In genomic region chr10:24727811-24728210, GRCh38 we compare ENCODE assay signal across 14 cellular contexts. TPM values are rescaled to one million over a fixed set of nuclear protein-coding genes. Genes with fewer than 3 reads are reported as not detected.
DNase-seq lines count a peak whose midpoint lies in the region; ATAC-seq and TF ChIP-seq lines count a peak whose summit lies in the region.
"Had no signal": no experiment of that assay in that cellular context is flagged by ENCODE, and none has a peak within 500 bp of the region (broad histone marks: within the 10 kb centered on the region; RNA-seq: fewer than 3 reads in every experiment).

No MANE protein-coding gene starts in this region.

- no peak overlapping the region for H3K27ac Mint-ChIP-seq in GM23338
- H3K27ac Mint-ChIP-seq: activated naive CD4-positive, alpha-beta T cell treated with anti-CD3 and anti-CD28 coated beads, Interleukin-2, amount 50 U/mL, for 24 hours; T-helper 2 cell treated with Interferon-gamma antibody and Interleukin-4, amounts not matched to agents 5 μg/mL and 100 μg/mL, for 36 hours had no signal

- peaks cover 7% of the 10 kb centered on the region for H3K27me3 Mint-ChIP-seq in GM23338 (ENCODE audit: insufficient read depth, low read depth, poor library complexity)
- H3K27me3 Mint-ChIP-seq: activated naive CD4-positive, alpha-beta T cell treated with anti-CD3 and anti-CD28 coated beads, Interleukin-2, amount 50 U/mL, for 24 hours had no signal

- 0 out of 2 replicates have a peak, but pooled peaks cover 4% of the 10 kb centered on the region for H3F3A ChIP-seq in GM23338 (replicated peaks; ENCODE audit: low read depth)

- no peaks in the 10 kb centered on the region; the same call in 2 of the 3 replicates for H3K9me3 Mint-ChIP-seq in GM23338
- H3K9me3 Mint-ChIP-seq: activated naive CD4-positive, alpha-beta T cell treated with anti-CD3 and anti-CD28 coated beads, Interleukin-2, amount 50 U/mL, for 24 hours; T-helper 2 cell treated with Interferon-gamma antibody and Interleukin-4, amounts not matched to agents 5 μg/mL and 100 μg/mL, for 36 hours had no signal

- H2AFZ ChIP-seq in GM23338 (peak overlapping the region; percentile 96; the same call in 1 of the 2 replicates), Karpas-422 (ENCODE audit: low read length) (no peak overlapping the region)

- H3K27me3 ChIP-seq in GM23338 (ENCODE audit: insufficient read depth) (peaks cover 9% of the 10 kb centered on the region), kidney epithelial cell (ENCODE audit: control insufficient read depth, insufficient read depth, low read length) (no peaks in the 10 kb centered on the region), Karpas-422 (ENCODE audit: low read length) (no peaks in the 10 kb centered on the region)
- H3K27me3 ChIP-seq: tibial nerve had no signal

- H3K4me1 ChIP-seq in GM23338 (ENCODE audit: insufficient read depth) (peaks cover 15% of the 10 kb centered on the region), Karpas-422 (ENCODE audit: low read length) (peaks cover 12% of the 10 kb centered on the region)

- H3K79me2 ChIP-seq in GM23338 (replicated peaks; ENCODE audit: insufficient read depth), result no peaks in the 10 kb centered on the region
- H3K79me2 ChIP-seq in Karpas-422 (ENCODE audit: low read length), result no peaks in the 10 kb centered on the region

- DNase-seq in CD1c-positive myeloid dendritic cell (ENCODE audit: extremely low spot score) (peak; percentile 23), GM23338 (ENCODE audit: low spot score) (peak; percentile 65), UCSD-AML1 (lab: John Stamatoyannopoulos, UW; ENCODE audit: unreplicated experiment) (peak; percentile 12), kidney epithelial cell (ENCODE audit: low read depth) (no peak), cortex of kidney (lab: John Stamatoyannopoulos, UW) (no peak), SW480 (ENCODE audit: low spot score) (no peak), cerebellum (ENCODE audit: low spot score) (no peak), Karpas-422 (no peak)
- DNase-seq: DMS79 treated with DMSO at 0.1 percent for 48 hours, left ventricle myocardium inferior, NCI-H1694 treated with DMSO at 0.1 percent for 48 hours had no signal

- H3K27ac ChIP-seq in GM23338 (ENCODE audit: low read depth) (no peak overlapping the region), Karpas-422 (ENCODE audit: low read length) (no peak overlapping the region)
- H3K27ac ChIP-seq: left ventricle myocardium inferior, tibial nerve had no signal

- H3K4me2 ChIP-seq in GM23338, result peak overlapping the region; percentile 65
- H3K4me2 ChIP-seq in Karpas-422 (ENCODE audit: low read depth, low read length, poor library complexity, severe bottlenecking), result no peak overlapping the region

- H3K4me1 Mint-ChIP-seq in GM23338, result peaks cover 9% of the 10 kb centered on the region; the same call in 2 of the 3 replicates

- no peak overlapping the region for H3K9ac ChIP-seq in Karpas-422 (ENCODE audit: low read length)

- H3K4me3 ChIP-seq in GM23338 (no peak overlapping the region), kidney epithelial cell (ENCODE audit: low read depth, low read length) (no peak overlapping the region), Karpas-422 (ENCODE audit: low read length) (no peak overlapping the region)
- H3K4me3 ChIP-seq: left ventricle myocardium inferior, tibial nerve had no signal

- no peaks in the 10 kb centered on the region for H3K36me3 ChIP-seq in GM23338 (ENCODE audit: insufficient read depth)
- no peaks in the 10 kb centered on the region for H3K36me3 ChIP-seq in kidney epithelial cell (ENCODE audit: control insufficient read depth, insufficient read depth, low read length)
- H3K36me3 ChIP-seq in Karpas-422 (ENCODE audit: insufficient read depth, low read length), result no peaks in the 10 kb centered on the region
- H3K36me3 ChIP-seq: left ventricle myocardium inferior, tibial nerve had no signal

- no peaks in the 10 kb centered on the region for H3K9me3 ChIP-seq in Karpas-422 (ENCODE audit: low read length)
- H3K9me3 ChIP-seq: left ventricle myocardium inferior, tibial nerve had no signal

- TF ChIP-seq CTCF in GM23338 (conservative IDR thresholded peaks at IDR 0.05; ENCODE audit: low read depth in 2 of 2) (peak; percentile 42 to 68), kidney epithelial cell (IDR thresholded peaks at IDR 0.05; ENCODE audit: insufficient read depth, low read length, poor library complexity, severe bottlenecking) (peak; percentile 24)

- H3K4me3 Mint-ChIP-seq in GM23338, result no peak overlapping the region
- H3K4me3 Mint-ChIP-seq: activated naive CD4-positive, alpha-beta T cell treated with anti-CD3 and anti-CD28 coated beads, Interleukin-2, amount 50 U/mL, for 24 hours; T-helper 2 cell treated with Interferon-gamma antibody and Interleukin-4, amounts not matched to agents 5 μg/mL and 100 μg/mL, for 36 hours had no signal

- no peak for ATAC-seq in GM23338

- no peaks in the 10 kb centered on the region for H3K36me3 Mint-ChIP-seq in GM23338 (ENCODE audit: low read depth)
- H3K36me3 Mint-ChIP-seq: activated naive CD4-positive, alpha-beta T cell treated with anti-CD3 and anti-CD28 coated beads, Interleukin-2, amount 50 U/mL, for 24 hours had no signal

- H4K20me1 ChIP-seq in GM23338 (replicated peaks; ENCODE audit: insufficient read depth), result no peaks in the 10 kb centered on the region
- H4K20me1 ChIP-seq in Karpas-422 (ENCODE audit: insufficient read depth, low read depth, low read length), result no peaks in the 10 kb centered on the region

- H3K9me2 ChIP-seq in GM23338 (ENCODE audit: insufficient read depth) (no peaks in the 10 kb centered on the region), Karpas-422 (replicated peaks; ENCODE audit: insufficient read depth, low read length) (no peaks in the 10 kb centered on the region)

TF ChIP-seq in GM23338, 12 proteins besides CTCF, POLR2A, EP300 and RAD21 (continues in another document):
- TF ChIP-seq ETS1 (IDR thresholded peaks at IDR 0.05) (no peak), EZH2phosphoT487 (IDR thresholded peaks at IDR 0.05; ENCODE audit: unreplicated experiment) (no peak), ZNF331 (CRISPR knock-in tag; IDR thresholded peaks at IDR 0.05; ENCODE audit: low read depth) (no peak), EZH2 (IDR thresholded peaks at IDR 0.05; ENCODE audit: low read depth, unreplicated experiment) (no peak), ZNF114 (CRISPR knock-in tag; IDR thresholded peaks at IDR 0.05) (no peak), JUNB (IDR thresholded peaks at IDR 0.05; ENCODE audit: unreplicated experiment) (no peak), NANOG (IDR thresholded peaks at IDR 0.05; ENCODE audit: borderline replicate concordance) (no peak)

RNA-seq across cellular contexts. Expression of gene ARHGAP21, which starts 4.1 kb away (rescaled TPM):
- total RNA-seq in GM23338 (2014; rRNA removed; shearing (Covaris generic)), result 42.0 and 44.5 TPM in 2 replicates
- 14.5 and 15.3 TPM in 2 replicates for polyA plus RNA-seq in GM23338 (2016; fragmentation: Nextera tagmentation; extraction: Ambion mirVana)
- total RNA-seq in kidney epithelial cell (71.8 and 73.0 TPM in 2 replicates), cerebellum (246 TPM)
- 3.1 and 11.6 TPM in 2 replicates for total RNA-seq in Karpas-422 (2014; rRNA removed; shearing (Covaris generic); ENCODE audit: low replicate concordance)

Comparison
In these comparisons a context has a peak if more than half of its experiments do, and no peak if none do; other contexts are left out.
1. DNase-seq: peak in CD1c-positive myeloid dendritic cell (single experiment), GM23338 (single experiment) and UCSD-AML1 (single experiment); none in kidney epithelial cell (single experiment), cortex of kidney (single experiment), SW480 (single experiment), cerebellum (single experiment) and Karpas-422 (single experiment).